In genomic region chr7:131903315-131903714, GRCh38 we compare ENCODE assay signal across 33 cellular contexts.
"Had no signal": no experiment of that assay in that cellular context is flagged by ENCODE, and none has a peak within 500 bp of the region (broad histone marks: within the 10 kb centered on the region; RNA-seq: fewer than 3 reads in every experiment).

No MANE protein-coding gene starts in this region.

- FAIRE-seq: astrocyte, bronchial epithelial cell had no signal

- H3K36me3 ChIP-seq: adrenal gland, ascending aorta, brain microvascular endothelial cell, breast epithelium, cardiac muscle cell had no signal

- H3K9me3 ChIP-seq: adrenal gland, body of pancreas, breast epithelium had no signal

- ATAC-seq: activated naive CD4-positive, alpha-beta T cell treated with anti-CD3 and anti-CD28 coated beads, Interleukin-2, amount 50 U/mL, for 72 hours; activated naive CD8-positive, alpha-beta T cell treated with anti-CD3 and anti-CD28 coated beads, Interleukin-2, amount 50 U/mL, for 24 hours; activated T-cell treated with anti-CD3 and anti-CD28 coated beads, Interleukin-2, amount 50 U/mL, for 4 hours; activated T-cell treated with anti-CD3 and anti-CD28 coated beads, Interleukin-2, amount 50 U/mL, for 72 hours; activated T-helper 17 cell treated with anti-CD3 and anti-CD28 coated beads, Interleukin-2, amount 50 U/mL, for 72 hours; body of pancreas had no signal

- H3K27ac ChIP-seq: adrenal gland, ascending aorta, body of pancreas, brain microvascular endothelial cell, breast epithelium, cardiac muscle cell had no signal

- H3K27me3 ChIP-seq: adrenal gland, ascending aorta, body of pancreas, brain microvascular endothelial cell, cardiac muscle cell had no signal

- H3K4me3 ChIP-seq: adrenal gland, ascending aorta, body of pancreas, breast epithelium, cardiac muscle cell had no signal

- H3K4me1 ChIP-seq: adrenal gland, ascending aorta, body of pancreas, breast epithelium had no signal

- DNase-seq: activated effector memory CD4-positive, alpha-beta T cell treated with anti-CD3 and anti-CD28 coated beads, Interleukin-2, amount 50 U/mL, for 16 hours; activated effector memory CD4-positive, alpha-beta T cell treated with Interleukin-2 at 50 U/mL for 16 hours; activated gamma-delta T cell; activated gamma-delta T cell treated with Interleukin-2 at 50 U/mL for 16 hours; activated naive CD4-positive, alpha-beta T cell; activated naive CD4-positive, alpha-beta T cell treated with anti-CD3 and anti-CD28 coated beads for 36 hours; activated naive CD4-positive, alpha-beta T cell treated with anti-CD3 and anti-CD28 coated beads, Interleukin-2, amount 10 ng/mL, durations not matched to agents 7 days and 5 days; activated naive CD4-positive, alpha-beta T cell treated with anti-CD3 and anti-CD28 coated beads, Interleukin-2, amount 50 U/mL, for 16 hours; activated naive CD4-positive, alpha-beta T cell treated with Interleukin-2 at 50 U/mL for 16 hours; activated naive CD8-positive, alpha-beta T cell treated with anti-CD3 and anti-CD28 coated beads for 36 hours; activated naive CD8-positive, alpha-beta T cell treated with anti-CD3 and anti-CD28 coated beads, Interleukin-2, amount 10 ng/mL, durations not matched to agents 7 days and 5 days; activated naive CD8-positive, alpha-beta T cell treated with anti-CD3 and anti-CD28 coated beads, Interleukin-2, amount 50 U/mL, for 24 hours; activated T-cell treated with anti-CD3 and anti-CD28 coated beads, Interleukin-2, amount 50 U/mL, for 24 hours; activated T-cell treated with anti-CD3 and anti-CD28 coated beads, Interleukin-2, amount 50 U/mL, for 4 hours; activated T-cell treated with anti-CD3 and anti-CD28 coated beads, Interleukin-2, amount 50 U/mL, for 48 hours; activated T-cell treated with anti-CD3 and anti-CD28 coated beads, Interleukin-2, amount 50 U/mL, for 72 hours; adrenal gland; amniotic stem cell; amygdala; anterior cingulate cortex; aorta; body of pancreas; brain microvascular endothelial cell; caudate nucleus; central memory CD4-positive, alpha-beta T cell; cerebellar nuclear complex had no signal
